9 cellular contexts compared by ENCODE assay signal in genomic region chr10:86775056-86775858, GRCh38. TPM values are rescaled to one million over a fixed set of nuclear protein-coding genes. Genes with fewer than 3 reads are reported as not detected.
DNase-seq lines count a peak whose midpoint lies in the region; TF ChIP-seq lines count a peak whose summit lies in the region.
"Had no signal": no experiment of that assay in that cellular context is flagged by ENCODE, and none has a peak within 500 bp of the region (broad histone marks: within the 10 kb centered on the region; RNA-seq: fewer than 3 reads in every experiment).

No MANE protein-coding gene starts in this region.

- peak overlapping the region; percentile 46 for H3K4me2 ChIP-seq in hepatocyte

- no peaks in the 10 kb centered on the region for H3K36me3 ChIP-seq in hepatocyte (replicated peaks; ENCODE audit: insufficient read depth, low read depth)

- H3K79me2 ChIP-seq in hepatocyte: peaks cover 93% of the 10 kb centered on the region

- H3K9me2 ChIP-seq in hepatocyte (replicated peaks; ENCODE audit: insufficient read depth): no peaks in the 10 kb centered on the region

- peak overlapping the region; percentile 42 for H3K27ac ChIP-seq in hepatocyte
- H3K27ac ChIP-seq: parathyroid adenoma had no signal

- WGBS in hepatocyte (ENCODE audit: low lambda C conversion rate, missing lambda C conversion rate): 33% methylated on average over 6 of the region's 6 CpGs

- H3K27me3 ChIP-seq in hepatocyte: no peaks in the 10 kb centered on the region

- no peaks in the 10 kb centered on the region for H3K9me3 ChIP-seq in hepatocyte (ENCODE audit: low read depth)

- DNase-seq in GM12865 (ENCODE audit: low read depth): peak; percentile 77
- DNase-seq in HCEC 1CT: peak; percentile 22
- peak; percentile 94 for DNase-seq in OCI-M1 (lab: John Stamatoyannopoulos, UW)
- DNase-seq in hepatocyte (ENCODE audit: low spot score): peak; percentile 46
- DNase-seq in COR-L47 (lab: John Stamatoyannopoulos, UW): no peak
- DNase-seq in SHP77 (lab: John Stamatoyannopoulos, UW): no peak
- no peak for DNase-seq in GM19240 (ENCODE audit: insufficient read length, low spot score)
- no peak for DNase-seq in GM19238 (ENCODE audit: insufficient read length, low spot score)

- peaks cover 79% of the 10 kb centered on the region for H4K20me1 ChIP-seq in hepatocyte (ENCODE audit: insufficient read depth, poor library complexity, severe bottlenecking)

- H2AFZ ChIP-seq in hepatocyte: no peak overlapping the region
- H2AFZ ChIP-seq: parathyroid adenoma had no signal

- H3K4me3 ChIP-seq in GM12865 (ENCODE audit: low read depth, low read length) (no peak overlapping the region), hepatocyte (no peak overlapping the region)

- TF ChIP-seq CTCF in GM12865 (IDR thresholded peaks at IDR 0.05; ENCODE audit: insufficient read depth, low read depth, low read length, missing control alignments) (no peak), hepatocyte (IDR thresholded peaks at IDR 0.05; ENCODE audit: poor library complexity) (no peak)

- peaks cover 14% of the 10 kb centered on the region for H3K4me1 ChIP-seq in hepatocyte (ENCODE audit: insufficient read depth)

RNA-seq across cellular contexts. Expression of gene BMPR1A, which starts 18.8 kb away (rescaled TPM):
- 58.0 and 58.7 TPM in 2 replicates for total RNA-seq in hepatocyte
- polyA plus RNA-seq in hepatocyte: 13.9 and 25.1 TPM in 2 replicates

Comparison
In these comparisons a context has a peak if more than half of its experiments do, and no peak if none do; other contexts are left out.
1. DNase-seq: peak in GM12865 (single experiment), HCEC 1CT (single experiment), OCI-M1 (single experiment) and hepatocyte (single experiment); none in COR-L47 (single experiment), SHP77 (0 of 2), GM19240 (single experiment) and GM19238 (single experiment).